ENCODE assay signal across 16 cellular contexts in genomic region chr2:217645891-217646290, GRCh38.
DNase-seq lines count a peak whose midpoint lies in the region; ATAC-seq, FAIRE-seq and TF ChIP-seq lines count a peak whose summit lies in the region.
"Had no signal": no experiment of that assay in that cellular context is flagged by ENCODE, and none has a peak within 500 bp of the region (broad histone marks: within the 10 kb centered on the region; RNA-seq: fewer than 3 reads in every experiment).

No MANE protein-coding gene starts in this region.

- intact Hi-C loops in PC-3 (cut with micrococcal nuclease) = no loop called here
- intact Hi-C loops in colonic mucosa (cut with DNase I) = no loop called here

- H3K4me2 ChIP-seq in GM23248 (ENCODE audit: unreplicated experiment) (no peak overlapping the region), PC-3 (ENCODE audit: low read length) (no peak overlapping the region)

- no TSS peak for BruUV-seq in PC-3 (replicated peaks; lab: Mats Ljungman, UMichigan)

- in situ Hi-C loops in GM23248 (cut with MboI) = no loop called here

- H4K20me1 ChIP-seq in GM23248 (ENCODE audit: insufficient read depth) (no peaks in the 10 kb centered on the region), PC-3 (ENCODE audit: low read length) (no peaks in the 10 kb centered on the region)

- H3K4me3 ChIP-seq in GM23248 (no peak overlapping the region), PC-3 (ENCODE audit: low read length) (no peak overlapping the region), bronchial epithelial cell (ENCODE audit: low read depth, low read length) (no peak overlapping the region), colonic mucosa (no peak overlapping the region)
- H3K4me3 ChIP-seq: SJCRH30 had no signal

- H3K9me2 ChIP-seq in GM23248 (ENCODE audit: insufficient read depth) = no peaks in the 10 kb centered on the region
- no peaks in the 10 kb centered on the region for H3K9me2 ChIP-seq in PC-3 (replicated peaks; ENCODE audit: low read length)

- H3K27ac ChIP-seq in GM23248 = no peak overlapping the region
- no peak overlapping the region for H3K27ac ChIP-seq in PC-3 (ENCODE audit: low read length)
- H3K27ac ChIP-seq in colonic mucosa = no peak overlapping the region
- H3K27ac ChIP-seq: SJCRH30 had no signal

- H2AFZ ChIP-seq in GM23248 = no peak overlapping the region
- H2AFZ ChIP-seq in PC-3 (ENCODE audit: low read length) = no peak overlapping the region

- no peak for ATAC-seq in PC-3
- no peak for ATAC-seq in HG02981 (IDR thresholded peaks at IDR 0.05; ENCODE audit: unreplicated experiment)
- ATAC-seq in HG02884 (IDR thresholded peaks at IDR 0.05; ENCODE audit: unreplicated experiment) = no peak
- ATAC-seq: HCT116 had no signal

- POLR2A ChIA-PET in PC-3 (lab: Charles Lee; ENCODE audit: unreplicated experiment) = no interaction called here

- H3K9ac ChIP-seq in GM23248 (no peak overlapping the region), PC-3 (ENCODE audit: low read length) (no peak overlapping the region), colonic mucosa (ENCODE audit: low read depth in 2 of 2, low read length in 2 of 2) (no peak overlapping the region)

- H3K4me1 ChIP-seq in GM23248 (ENCODE audit: insufficient read depth) = peaks cover 8% of the 10 kb centered on the region
- H3K4me1 ChIP-seq in PC-3 (ENCODE audit: insufficient read depth, low read length) = no peaks in the 10 kb centered on the region
- H3K4me1 ChIP-seq in colonic mucosa = no peaks in the 10 kb centered on the region

- FAIRE-seq in bronchial epithelial cell (lab: Jason Lieb, UNC) = no peak

- H3K9me3 ChIP-seq in GM23248 (ENCODE audit: low read depth) (no peaks in the 10 kb centered on the region), PC-3 (ENCODE audit: low read length) (no peaks in the 10 kb centered on the region), colonic mucosa (no peaks in the 10 kb centered on the region)
- H3K9me3 ChIP-seq: Caco-2, SJCRH30 had no signal

- no peaks in the 10 kb centered on the region for H3K36me3 ChIP-seq in GM23248 (ENCODE audit: low read depth)
- H3K36me3 ChIP-seq in PC-3 (ENCODE audit: low read depth, low read length) = no peaks in the 10 kb centered on the region
- H3K36me3 ChIP-seq in bronchial epithelial cell (ENCODE audit: control insufficient read depth, insufficient read depth, low read length) = no peaks in the 10 kb centered on the region
- no peaks in the 10 kb centered on the region for H3K36me3 ChIP-seq in colonic mucosa
- H3K36me3 ChIP-seq: SJCRH30 had no signal

- 48 to 50% methylated on average over 1 of the region's 1 CpG for WGBS in GM23248 (ENCODE audit: low coverage in 1 of 2, low lambda C conversion rate in 2 of 2, missing lambda C conversion rate in 2 of 2), 2 experiments

- peak; percentile 55 for DNase-seq in GM23248
- peak; percentile 62 for DNase-seq in PC-3
- peak; percentile 93 for DNase-seq in bronchial epithelial cell (ENCODE audit: low read depth)
- peak; percentile 50 for DNase-seq in iris pigment epithelial cell (ENCODE audit: low read depth)
- DNase-seq in colonic mucosa = no peak
- no peak for DNase-seq in DMS79 treated with DMSO at 0.1 percent for 48 hours (lab: John Stamatoyannopoulos, UW)
- DNase-seq: Caco-2, DMS153, Kasumi-1, NCI-H187, NCI-H526 treated with DMSO at 0.1 percent for 48 hours, RPMI8226, SJCRH30 had no signal

- H3F3A ChIP-seq in GM23248 (ENCODE audit: insufficient read depth) (no peaks in the 10 kb centered on the region), PC-3 (ENCODE audit: low read length, unreplicated experiment) (no peaks in the 10 kb centered on the region)

- TF ChIP-seq CTCF in PC-3 (conservative IDR thresholded peaks at IDR 0.05; ENCODE audit: low read depth, low read length) = no peak
- no peak for TF ChIP-seq CTCF in bronchial epithelial cell (IDR thresholded peaks at IDR 0.05; ENCODE audit: insufficient read depth, low read length, severe bottlenecking)
- TF ChIP-seq CTCF in colonic mucosa (IDR thresholded peaks at IDR 0.05) = no peak

- H3K79me2 ChIP-seq in GM23248 (ENCODE audit: insufficient read depth) (no peaks in the 10 kb centered on the region), PC-3 (ENCODE audit: low read length) (no peaks in the 10 kb centered on the region)

- H3K27me3 ChIP-seq in GM23248 (replicated peaks; ENCODE audit: insufficient read depth) (no peaks in the 10 kb centered on the region), PC-3 (ENCODE audit: low read length) (peaks cover 5% of the 10 kb centered on the region; the same call in 1 of the 2 replicates), bronchial epithelial cell (ENCODE audit: control insufficient read depth, insufficient read depth, low read length) (no peaks in the 10 kb centered on the region), colonic mucosa (no peaks in the 10 kb centered on the region)
- H3K27me3 ChIP-seq: SJCRH30 had no signal

- CTCF ChIA-PET in PC-3 (lab: Charles Lee) = no interaction called here

Comparison
In these comparisons a context has a peak if more than half of its experiments do, and no peak if none do; other contexts are left out.
1. DNase-seq: peak in GM23248 (single experiment), PC-3 (single experiment), bronchial epithelial cell (single experiment) and iris pigment epithelial cell (single experiment); none in colonic mucosa (single experiment) and DMS79 treated with DMSO at 0.1 percent for 48 hours (single experiment).